In genomic region chr4:5036239-5036638, GRCh38 we compare ENCODE assay signal across 1 cellular context.
TF ChIP-seq lines count a peak whose summit lies in the region.

No MANE protein-coding gene starts in this region.

TF ChIP-seq in IMR-90, 13 proteins besides CTCF, POLR2A, EP300 and RAD21:
- TF ChIP-seq NFE2L2 (IDR thresholded peaks at IDR 0.05; ENCODE audit: low read depth, low read length), result peak; percentile 92
- TF ChIP-seq RCOR1 (IDR thresholded peaks at IDR 0.05; ENCODE audit: insufficient replicate concordance, low read length), result no peak
- no peak for TF ChIP-seq MAZ (IDR thresholded peaks at IDR 0.05; ENCODE audit: borderline replicate concordance, low read depth, low read length)
- no peak for TF ChIP-seq CEBPB (IDR thresholded peaks at IDR 0.05; ENCODE audit: low read depth, low read length)
- peak; percentile 95 for TF ChIP-seq MAFK (IDR thresholded peaks at IDR 0.05; ENCODE audit: low read depth, low read length)
